In genomic region chr1:70509996-70510876, GRCh38 we compare ENCODE assay signal across 8 cellular contexts.
DNase-seq lines count a peak whose midpoint lies in the region; ATAC-seq and TF ChIP-seq lines count a peak whose summit lies in the region.

No MANE protein-coding gene starts in this region.

- WGBS in neuronal stem cell (ENCODE audit: extremely low coverage in 2 of 2, insufficient read length in 2 of 2, insufficient replicate concordance in 1 of 2), 2 donors, result no CpG with 5 or more reads among the region's 19 CpGs

- H3K4me3 ChIP-seq in AG09309 (ENCODE audit: control insufficient read depth, low read depth, low read length) (no peak overlapping the region), fibroblast of lung (replicated peaks in 1 of 4; ENCODE audit: control extremely low read depth in 1 of 4, insufficient read depth in 1 of 4, low read depth in 3 of 4, low read length in 4 of 4) (no peak overlapping the region), neuronal stem cell (ENCODE audit: low read length in 2 of 2) (no peak overlapping the region)

- in situ Hi-C loops in GM13976 (cut with MboI; ENCODE audit: low sequenced_read_pairs, unreplicated experiment), result loop anchor here (10.0 kb wide), 1 partner anchor 375 kb away; no protein-coding TSS in a partner anchor

- H3K79me1 ChIP-seq in neuronal stem cell (ENCODE audit: low read depth, low read length), result no peaks in the 10 kb centered on the region

- H3K14ac ChIP-seq in neuronal stem cell (ENCODE audit: low read length), result no peak overlapping the region

- H2BK120ac ChIP-seq in neuronal stem cell (ENCODE audit: low read depth, low read length), result no peak overlapping the region

- H3K4ac ChIP-seq in neuronal stem cell (ENCODE audit: low read length), result no peak overlapping the region

- no peaks in the 10 kb centered on the region for H3K79me2 ChIP-seq in fibroblast of lung (ENCODE audit: control insufficient read depth, insufficient read depth, low read length)

- H3K23ac ChIP-seq in neuronal stem cell (ENCODE audit: low read depth, low read length, poor library complexity), result no peak overlapping the region

- no peak overlapping the region for H4K8ac ChIP-seq in neuronal stem cell (ENCODE audit: low read depth, low read length)

- H3K27me3 ChIP-seq in fibroblast of lung (ENCODE audit: control insufficient read depth, insufficient read depth, low read length) (no peaks in the 10 kb centered on the region), neuronal stem cell (ENCODE audit: control insufficient read depth in 3 of 3, insufficient read depth in 3 of 3, low read depth in 1 of 3, low read length in 3 of 3) (no peaks in the 10 kb centered on the region)

- no peak overlapping the region for H3K27ac ChIP-seq in fibroblast of lung (ENCODE audit: insufficient read depth, low read length)
- H3K27ac ChIP-seq in neuronal stem cell (replicated peaks; ENCODE audit: low read length), result no peak overlapping the region

- H2AK5ac ChIP-seq in neuronal stem cell (ENCODE audit: low read depth, low read length), result no peak overlapping the region

- no peak overlapping the region for H3K9ac ChIP-seq in fibroblast of lung (ENCODE audit: insufficient read depth, low read length)
- no peak overlapping the region for H3K9ac ChIP-seq in neuronal stem cell (ENCODE audit: low read depth, low read length, poor library complexity)

- DNase-seq in AG09309 (ENCODE audit: low read depth) (peak; percentile 98), GM13976 (ENCODE audit: low spot score) (peak; percentile 53), NCI-H1092 (lab: John Stamatoyannopoulos, UW) (peak; percentile 22), SKM-1 treated with dmso at 0.1 percent for 144 hours (lab: John Stamatoyannopoulos, UW; ENCODE audit: unreplicated experiment) (peak; percentile 81), fibroblast of lung (ENCODE audit: low read depth in 2 of 2) (peak; percentile 89 to 99), neuronal stem cell (ENCODE audit: low spot score) (peak; percentile 37), HK-2 (ENCODE audit: unreplicated experiment) (no peak)

- H2BK5ac ChIP-seq in neuronal stem cell (ENCODE audit: low read length), result no peak overlapping the region

- no peak overlapping the region for H3K4me2 ChIP-seq in fibroblast of lung (ENCODE audit: extremely low read depth, insufficient read depth, low read length)
- no peak overlapping the region for H3K4me2 ChIP-seq in neuronal stem cell (ENCODE audit: insufficient read depth, low read length, poor library complexity, severe bottlenecking)

- no peak overlapping the region for H2AFZ ChIP-seq in fibroblast of lung (ENCODE audit: low read length)
- no peak overlapping the region for H2AFZ ChIP-seq in neuronal stem cell (ENCODE audit: low read length)

- no peaks in the 10 kb centered on the region for H3K36me3 ChIP-seq in fibroblast of lung (ENCODE audit: control insufficient read depth, insufficient read depth, low read length)
- no peaks in the 10 kb centered on the region for H3K36me3 ChIP-seq in neuronal stem cell (replicated peaks in 1 of 2; ENCODE audit: control insufficient read depth in 2 of 2, insufficient read depth in 2 of 2, low read length in 2 of 2)

- peaks cover 2% of the 10 kb centered on the region for H3K4me1 ChIP-seq in fibroblast of lung (ENCODE audit: control insufficient read depth, extremely low read depth, insufficient read depth, low read length)
- no peaks in the 10 kb centered on the region for H3K4me1 ChIP-seq in neuronal stem cell (ENCODE audit: control insufficient read depth in 2 of 2, insufficient read depth in 1 of 2, low read depth in 1 of 2, low read length in 2 of 2)

- peak; percentile 59 for TF ChIP-seq CTCF in AG09309 (IDR thresholded peaks at IDR 0.05; ENCODE audit: control insufficient read depth, insufficient read depth, low read depth, low read length, missing control alignments)
- peak; percentile 54 for TF ChIP-seq CTCF in GM13976 (IDR thresholded peaks at IDR 0.05; ENCODE audit: borderline replicate concordance, control extremely low read depth, extremely low read depth, insufficient read depth, missing control alignments)
- peak; percentile 61 to 67 for TF ChIP-seq CTCF in fibroblast of lung (conservative IDR thresholded peaks at IDR 0.05 in 1 of 2, IDR thresholded peaks at IDR 0.05 in 1 of 2; ENCODE audit: low read depth in 1 of 2, low read length in 2 of 2)

- no peak overlapping the region for H4K91ac ChIP-seq in neuronal stem cell (ENCODE audit: low read depth, low read length, poor library complexity)

- no peak overlapping the region for H3K18ac ChIP-seq in neuronal stem cell (ENCODE audit: low read length)

- no peaks in the 10 kb centered on the region for H4K20me1 ChIP-seq in fibroblast of lung (ENCODE audit: control insufficient read depth, extremely low read depth, insufficient read depth, low read length)

- H2BK12ac ChIP-seq in neuronal stem cell (ENCODE audit: low read length), result no peak overlapping the region

- H3K9me3 ChIP-seq in fibroblast of lung (ENCODE audit: control insufficient read depth, insufficient read depth, low read depth, low read length), result no peaks in the 10 kb centered on the region
- H3K9me3 ChIP-seq in neuronal stem cell (replicated peaks in 1 of 2; ENCODE audit: control insufficient read depth in 2 of 2, insufficient read depth in 1 of 2, low read depth in 1 of 2, low read length in 2 of 2), result no peaks in the 10 kb centered on the region

- no peak overlapping the region for H2BK15ac ChIP-seq in neuronal stem cell (ENCODE audit: low read length)

- peak; percentile 92 for ATAC-seq in HG02642 (IDR thresholded peaks at IDR 0.05; ENCODE audit: poor library complexity, unreplicated experiment)
